In the genomic region with DNA sequence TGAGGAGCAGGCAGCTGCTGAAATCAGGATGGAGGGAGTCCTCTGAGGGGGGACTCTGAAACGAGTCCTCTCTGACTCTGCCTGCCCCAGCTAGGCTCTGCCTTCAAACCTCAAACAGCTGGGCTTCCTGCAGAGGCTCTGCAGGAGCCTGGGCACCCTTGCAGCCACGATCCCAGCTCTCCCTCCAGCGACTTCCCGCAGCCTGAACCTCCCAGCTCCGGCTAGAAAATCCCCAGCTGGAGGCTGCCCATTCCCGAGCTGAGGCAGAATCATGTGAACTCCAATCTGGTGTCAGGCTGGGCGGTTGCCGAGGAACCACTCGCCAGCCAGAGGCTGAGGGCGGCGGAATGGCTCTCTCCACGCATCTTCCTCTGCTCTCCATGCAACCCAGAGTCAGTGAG, we compare ENCODE assay signal across 1 cellular context.
TF ChIP-seq lines count a peak whose summit lies in the region.

A gene with protein sequence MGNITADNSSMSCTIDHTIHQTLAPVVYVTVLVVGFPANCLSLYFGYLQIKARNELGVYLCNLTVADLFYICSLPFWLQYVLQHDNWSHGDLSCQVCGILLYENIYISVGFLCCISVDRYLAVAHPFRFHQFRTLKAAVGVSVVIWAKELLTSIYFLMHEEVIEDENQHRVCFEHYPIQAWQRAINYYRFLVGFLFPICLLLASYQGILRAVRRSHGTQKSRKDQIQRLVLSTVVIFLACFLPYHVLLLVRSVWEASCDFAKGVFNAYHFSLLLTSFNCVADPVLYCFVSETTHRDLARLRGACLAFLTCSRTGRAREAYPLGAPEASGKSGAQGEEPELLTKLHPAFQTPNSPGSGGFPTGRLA (minus strand): TSS at position 204 of the 401 bp plus-strand sequence. CDS start 9,654 bp downstream, outside the sequence.

TF ChIP-seq in IMR-90, 13 proteins besides CTCF, POLR2A, EP300 and RAD21:
- TF ChIP-seq, protein P1, sequence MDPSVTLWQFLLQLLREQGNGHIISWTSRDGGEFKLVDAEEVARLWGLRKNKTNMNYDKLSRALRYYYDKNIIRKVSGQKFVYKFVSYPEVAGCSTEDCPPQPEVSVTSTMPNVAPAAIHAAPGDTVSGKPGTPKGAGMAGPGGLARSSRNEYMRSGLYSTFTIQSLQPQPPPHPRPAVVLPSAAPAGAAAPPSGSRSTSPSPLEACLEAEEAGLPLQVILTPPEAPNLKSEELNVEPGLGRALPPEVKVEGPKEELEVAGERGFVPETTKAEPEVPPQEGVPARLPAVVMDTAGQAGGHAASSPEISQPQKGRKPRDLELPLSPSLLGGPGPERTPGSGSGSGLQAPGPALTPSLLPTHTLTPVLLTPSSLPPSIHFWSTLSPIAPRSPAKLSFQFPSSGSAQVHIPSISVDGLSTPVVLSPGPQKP (IDR thresholded peaks at IDR 0.05; ENCODE audit: borderline replicate concordance, low read depth, low read length): no peak
- TF ChIP-seq MXI1 (IDR thresholded peaks at IDR 0.05; ENCODE audit: borderline replicate concordance, low read depth, low read length) (no peak; the same call in 1 of the 2 replicates), RCOR1 (IDR thresholded peaks at IDR 0.05; ENCODE audit: insufficient replicate concordance, low read length) (no peak), FOS (IDR thresholded peaks at IDR 0.05; ENCODE audit: low read depth, low read length) (no peak), RFX5 (IDR thresholded peaks at IDR 0.05; ENCODE audit: low read depth, low read length) (no peak), MAZ (IDR thresholded peaks at IDR 0.05; ENCODE audit: borderline replicate concordance, low read depth, low read length) (no peak), MAFK (IDR thresholded peaks at IDR 0.05; ENCODE audit: low read depth, low read length) (no peak), BHLHE40 (IDR thresholded peaks at IDR 0.05; ENCODE audit: low read depth, low read length) (no peak), NFE2L2 (IDR thresholded peaks at IDR 0.05; ENCODE audit: low read depth, low read length) (no peak), SMC3 (IDR thresholded peaks at IDR 0.05; ENCODE audit: low read depth, low read length) (no peak), CEBPB (IDR thresholded peaks at IDR 0.05; ENCODE audit: low read depth, low read length) (no peak)
- TF ChIP-seq, protein P2, sequence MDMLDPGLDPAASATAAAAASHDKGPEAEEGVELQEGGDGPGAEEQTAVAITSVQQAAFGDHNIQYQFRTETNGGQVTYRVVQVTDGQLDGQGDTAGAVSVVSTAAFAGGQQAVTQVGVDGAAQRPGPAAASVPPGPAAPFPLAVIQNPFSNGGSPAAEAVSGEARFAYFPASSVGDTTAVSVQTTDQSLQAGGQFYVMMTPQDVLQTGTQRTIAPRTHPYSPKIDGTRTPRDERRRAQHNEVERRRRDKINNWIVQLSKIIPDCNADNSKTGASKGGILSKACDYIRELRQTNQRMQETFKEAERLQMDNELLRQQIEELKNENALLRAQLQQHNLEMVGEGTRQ (IDR thresholded peaks at IDR 0.05; ENCODE audit: low read depth, low read length): no peak
